22 cellular contexts compared by ENCODE assay signal in the genomic region with DNA sequence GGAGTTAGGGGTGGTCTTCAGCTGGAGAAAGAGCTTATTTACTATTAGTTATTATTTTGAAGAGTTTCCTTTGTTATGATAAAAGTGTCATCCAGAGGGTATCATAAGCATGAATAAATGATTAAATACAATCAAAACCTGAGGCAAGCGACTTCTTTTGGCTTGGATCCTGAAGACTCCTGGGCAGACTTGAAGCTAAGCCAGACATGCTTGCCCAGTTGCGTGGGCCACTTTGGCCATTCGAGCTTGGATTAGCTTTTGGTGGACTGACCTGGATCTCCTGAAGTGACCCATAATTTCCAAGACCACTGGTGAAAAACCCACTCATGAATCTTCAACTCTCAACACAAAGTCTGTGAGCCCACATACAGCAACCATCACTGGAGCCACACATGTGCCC.
DNase-seq lines count a peak whose midpoint lies in the region; ATAC-seq, FAIRE-seq and TF ChIP-seq lines count a peak whose summit lies in the region.
"Had no signal": no experiment of that assay in that cellular context is flagged by ENCODE, and none has a peak within 500 bp of the region (broad histone marks: within the 10 kb centered on the region; RNA-seq: fewer than 3 reads in every experiment).

No MANE protein-coding gene starts in this region.

- peak overlapping the region; percentile 15 to 73 for H3K4ac ChIP-seq in mesenchymal stem cell (ENCODE audit: low read depth in 1 of 2, low read length in 2 of 2)

- no peaks in the 10 kb centered on the region for H3K36me3 Mint-ChIP-seq in activated CD4-positive, alpha-beta memory T cell treated with anti-CD3 and anti-CD28 coated beads for 36 hours
- H3K36me3 Mint-ChIP-seq: CD4-positive, alpha-beta memory T cell had no signal

- no peak overlapping the region for H2BK15ac ChIP-seq in mesenchymal stem cell (ENCODE audit: low read depth, poor library complexity, severe bottlenecking)

- H2BK120ac ChIP-seq in mesenchymal stem cell (ENCODE audit: low read depth, low read length): no peak overlapping the region

- H2BK12ac ChIP-seq in mesenchymal stem cell (ENCODE audit: low read length in 2 of 2): peak overlapping the region in 1 of 2 experiments; percentile 71

- ATAC-seq in HepG2 (no peak), right lobe of liver (no peak), GM21619 (IDR thresholded peaks at IDR 0.05; ENCODE audit: unreplicated experiment) (no peak)
- ATAC-seq: GM12878, GM23338 had no signal

- no peak overlapping the region for H2BK5ac ChIP-seq in mesenchymal stem cell (ENCODE audit: low read depth, low read length, poor library complexity, severe bottlenecking)

- H3K36me3 ChIP-seq in HepG2 (replicated peaks in 1 of 2; ENCODE audit: control insufficient read depth in 1 of 2, insufficient read depth in 2 of 2, low read length in 2 of 2) (no peaks in the 10 kb centered on the region), right lobe of liver (no peaks in the 10 kb centered on the region), mesenchymal stem cell (ENCODE audit: control insufficient read depth in 1 of 2, insufficient read depth in 2 of 2, low read depth in 1 of 2, low read length in 2 of 2) (no peaks in the 10 kb centered on the region), stomach smooth muscle (ENCODE audit: control insufficient read depth in 2 of 2, insufficient read depth in 2 of 2, low read length in 2 of 2) (no peaks in the 10 kb centered on the region)
- H3K36me3 ChIP-seq: BLaER1 had no signal

- H2AK5ac ChIP-seq in mesenchymal stem cell (ENCODE audit: low read length, severe bottlenecking): no peak overlapping the region

- TF ChIP-seq POLR2A in HepG2 (IDR thresholded peaks at IDR 0.05; ENCODE audit: insufficient read depth in 1 of 2, low read depth in 2 of 2, low read length in 2 of 2): no peak
- no peak for TF ChIP-seq POLR2A in right lobe of liver (IDR thresholded peaks at IDR 0.05)

- no peaks in the 10 kb centered on the region for H3K79me1 ChIP-seq in mesenchymal stem cell (replicated peaks; ENCODE audit: low read length, poor library complexity, severe bottlenecking)

- TF ChIP-seq CTCF in HepG2 (CRISPR knock-in tag; IDR thresholded peaks at IDR 0.05) (no peak), right lobe of liver (IDR thresholded peaks at IDR 0.05) (no peak)

- H3K14ac ChIP-seq in mesenchymal stem cell (ENCODE audit: low read length in 2 of 2): no peak overlapping the region

- H3K4me3 Mint-ChIP-seq in activated CD4-positive, alpha-beta memory T cell treated with anti-CD3 and anti-CD28 coated beads for 36 hours: no peak overlapping the region
- H3K4me3 Mint-ChIP-seq: CD4-positive, alpha-beta memory T cell; GM23338 had no signal

- H2AFZ ChIP-seq in HepG2 (ENCODE audit: low read length) (no peak overlapping the region), mesenchymal stem cell (ENCODE audit: low read depth, low read length) (no peak overlapping the region)
- H2AFZ ChIP-seq: GM23338 had no signal

- CTCF ChIA-PET in HepG2 (lab: Yijun Ruan, JAX; ENCODE audit: low intra/inter-chr PET ratio, low total read pairs): no interaction called here
- CTCF ChIA-PET in activated CD4-positive, alpha-beta memory T cell treated with anti-CD3 and anti-CD28 coated beads for 36 hours (lab: Charles Lee): no interaction called here

- H3K9ac ChIP-seq in HepG2 (ENCODE audit: insufficient read depth, low read depth, low read length) (no peak overlapping the region), mesenchymal stem cell (ENCODE audit: low read length) (no peak overlapping the region), stomach smooth muscle (ENCODE audit: low read length in 2 of 2) (no peak overlapping the region)
- H3K9ac ChIP-seq: BLaER1 had no signal

- in situ Hi-C loops in HepG2 (cut with HindIII; ENCODE audit: extremely low pct_ligation_motif_present, low pct_unique_long_range_greater_than_20kb): loop anchor here (10.0 kb wide), 2 partner anchors 300 to 360 kb away; no protein-coding TSS in a partner anchor

- peak overlapping the region; percentile 41 for H4K91ac ChIP-seq in mesenchymal stem cell (ENCODE audit: low read length)

- no peaks in the 10 kb centered on the region for H3K9me3 Mint-ChIP-seq in activated CD4-positive, alpha-beta memory T cell treated with anti-CD3 and anti-CD28 coated beads for 36 hours
- H3K9me3 Mint-ChIP-seq: GM23338 had no signal

- H3K9me3 ChIP-seq in HepG2 (ENCODE audit: low read length) (no peaks in the 10 kb centered on the region), right lobe of liver (no peaks in the 10 kb centered on the region), mesenchymal stem cell (ENCODE audit: control insufficient read depth, low read length) (no peaks in the 10 kb centered on the region), stomach smooth muscle (ENCODE audit: control insufficient read depth in 2 of 2, low read length in 2 of 2) (no peaks in the 10 kb centered on the region)
- H3K9me3 ChIP-seq: BLaER1 had no signal

- H3K27ac Mint-ChIP-seq in activated CD4-positive, alpha-beta memory T cell treated with anti-CD3 and anti-CD28 coated beads for 36 hours: no peak overlapping the region
- H3K27ac Mint-ChIP-seq: CD4-positive, alpha-beta memory T cell; GM23338 had no signal

- no peak for FAIRE-seq in HepG2 (lab: Jason Lieb, UNC)
- FAIRE-seq: A204.1, GM12878, GM19239 had no signal

- H3K27me3 Mint-ChIP-seq in activated CD4-positive, alpha-beta memory T cell treated with anti-CD3 and anti-CD28 coated beads for 36 hours: no peaks in the 10 kb centered on the region
- H3K27me3 Mint-ChIP-seq: CD4-positive, alpha-beta memory T cell had no signal

- TF ChIP-seq RAD21 in HepG2 (CRISPR knock-in tag; IDR thresholded peaks at IDR 0.05): no peak

- H4K8ac ChIP-seq in mesenchymal stem cell (ENCODE audit: low read length): peak overlapping the region; percentile 47

- H3K4me2 ChIP-seq in HepG2 (ENCODE audit: low read depth, low read length): no peak overlapping the region
- no peak overlapping the region for H3K4me2 ChIP-seq in mesenchymal stem cell (ENCODE audit: low read length, poor library complexity, severe bottlenecking)
- H3K4me2 ChIP-seq: BLaER1, GM23338 had no signal

- H3K27ac ChIP-seq in HepG2 (ENCODE audit: extremely low read length, insufficient read depth, low read length) (peak overlapping the region; percentile 88), right lobe of liver (no peak overlapping the region), mesenchymal stem cell (ENCODE audit: low read length, poor library complexity, severe bottlenecking) (no peak overlapping the region), stomach smooth muscle (ENCODE audit: low read length) (peak overlapping the region; percentile 46)
- H3K27ac ChIP-seq: BLaER1 had no signal

- H3K27me3 ChIP-seq in HepG2 (ENCODE audit: control insufficient read depth in 1 of 2, insufficient read depth in 2 of 2, low read length in 2 of 2): no peaks in the 10 kb centered on the region
- no peaks in the 10 kb centered on the region for H3K27me3 ChIP-seq in right lobe of liver
- H3K27me3 ChIP-seq in mesenchymal stem cell (ENCODE audit: control insufficient read depth in 1 of 2, insufficient read depth in 1 of 2, low read length in 2 of 2): no peaks in the 10 kb centered on the region
- H3K27me3 ChIP-seq in stomach smooth muscle (ENCODE audit: control insufficient read depth in 1 of 2, insufficient read depth in 2 of 2, low read length in 2 of 2): no peaks in the 10 kb centered on the region
- H3K27me3 ChIP-seq: BLaER1 had no signal

- WGBS in HepG2 (ENCODE audit: low lambda C conversion rate): 94% methylated on average over 3 of the region's 3 CpGs
- 43% methylated on average over 2 of the region's 3 CpGs for WGBS in right lobe of liver (ENCODE audit: insufficient coverage, low coverage, low lambda C conversion rate, missing lambda C conversion rate)
- over 99% methylated on average over 3 of the region's 3 CpGs for WGBS in mesenchymal stem cell

- H3K79me2 ChIP-seq in HepG2 (ENCODE audit: insufficient read depth, low read length): no peaks in the 10 kb centered on the region

- no TSS peak for BruUV-seq in HepG2 (replicated peaks; lab: Mats Ljungman, UMichigan)

- no peak for TF ChIP-seq EP300 in HepG2 (IDR thresholded peaks at IDR 0.05; ENCODE audit: low read depth in 2 of 2, low read length in 2 of 2)
- no peak for TF ChIP-seq EP300 in HepG2 (CRISPR knock-in tag; IDR thresholded peaks at IDR 0.05; ENCODE audit: borderline replicate concordance)

- DNase-seq in HepG2 (ENCODE audit: low spot score) (no peak), right lobe of liver (no peak), mesenchymal stem cell (no peak), Ammon's horn (ENCODE audit: low spot score) (no peak), NCI-H2107 treated with DMSO at 0.1 percent for 48 hours (lab: John Stamatoyannopoulos, UW; ENCODE audit: unreplicated experiment) (no peak)
- no peak for DNase-seq in activated CD4-positive, alpha-beta memory T cell treated with anti-CD3 and anti-CD28 coated beads for 36 hours
- DNase-seq: CD4-positive, alpha-beta memory T cell; DMS53; EL; KG1; NCI-H1417 treated with DMSO at 0.1 percent for 48 hours; NCI-H1930; NCI-H524 treated with DMSO at 0.1 percent for 48 hours; RPMI8226; SHP77 treated with DMSO at 0.1 percent for 48 hours had no signal

- H3K4me1 ChIP-seq in HepG2 (ENCODE audit: insufficient read depth, low read length) (peaks cover 68% of the 10 kb centered on the region), right lobe of liver (no peaks in the 10 kb centered on the region), mesenchymal stem cell (ENCODE audit: control insufficient read depth, insufficient read depth, low read depth, low read length) (peaks cover 2% of the 10 kb centered on the region), stomach smooth muscle (ENCODE audit: control insufficient read depth, insufficient read depth, low read length) (peaks cover 29% of the 10 kb centered on the region)

- peak overlapping the region; percentile 47 to 75 for H3K18ac ChIP-seq in mesenchymal stem cell (ENCODE audit: low read depth in 1 of 2, low read length in 2 of 2)

- H3K4me1 Mint-ChIP-seq in activated CD4-positive, alpha-beta memory T cell treated with anti-CD3 and anti-CD28 coated beads for 36 hours (ENCODE audit: low read depth): no peaks in the 10 kb centered on the region
- H3K4me1 Mint-ChIP-seq: CD4-positive, alpha-beta memory T cell had no signal

- H3K23ac ChIP-seq in mesenchymal stem cell (ENCODE audit: low read length in 2 of 2): no peak overlapping the region

- H4K20me1 ChIP-seq in HepG2 (ENCODE audit: insufficient read depth, low read length): no peaks in the 10 kb centered on the region
- H4K20me1 ChIP-seq: BLaER1 had no signal

- POLR2A ChIA-PET in HepG2 (lab: Yijun Ruan, JAX): no interaction called here
- POLR2A ChIA-PET in activated CD4-positive, alpha-beta memory T cell treated with anti-CD3 and anti-CD28 coated beads for 36 hours (lab: Charles Lee): no interaction called here

- intact Hi-C loops in HepG2 (cut with micrococcal nuclease; ENCODE audit: unreplicated experiment) (loop anchor here (5.0 to 10.0 kb wide), 6 partner anchors 90 to 358 kb away; a partner anchor contains a TSS), right lobe of liver (cut with DNase I) (no loop called here)
- intact Hi-C loops in activated CD4-positive, alpha-beta memory T cell treated with anti-CD3 and anti-CD28 coated beads for 36 hours (cut with micrococcal nuclease): no loop called here

- H3K4me3 ChIP-seq in HepG2 (replicated peaks in 1 of 3; ENCODE audit: insufficient read depth in 1 of 3, low read depth in 2 of 3, low read length in 3 of 3) (no peak overlapping the region), right lobe of liver (no peak overlapping the region), mesenchymal stem cell (ENCODE audit: insufficient read depth in 1 of 2, low read depth in 1 of 2, low read length in 2 of 2) (no peak overlapping the region), stomach smooth muscle (ENCODE audit: low read length in 2 of 2) (peak overlapping the region in 1 of 2 donors; percentile 27)
- H3K4me3 ChIP-seq: BLaER1, GM12878, GM23338 had no signal

Comparison
In these comparisons a context has a peak if more than half of its experiments do, and no peak if none do; other contexts are left out.
1. H3K27ac ChIP-seq: peak in HepG2 (single experiment) and stomach smooth muscle (single experiment); none in right lobe of liver (0 of 3) and mesenchymal stem cell (single experiment).